ENCODE assay signal across 8 cellular contexts in genomic region chr11:124717786-124718634, GRCh38. TPM values are rescaled to one million over a fixed set of nuclear protein-coding genes. Genes with fewer than 3 reads are reported as not detected.
A peak's percentile ranks its signal among the peaks of the same experiment; 100 is the strongest.
DNase-seq lines count a peak whose midpoint lies in the region; ATAC-seq, FAIRE-seq and TF ChIP-seq lines count a peak whose summit lies in the region.

No MANE protein-coding gene starts in this region.

- peaks cover 86% of the 10 kb centered on the region for H3K27me3 Mint-ChIP-seq in stimulated activated naive CD8-positive, alpha-beta T cell treated with anti-CD3 and anti-CD28 coated beads, Interleukin-15, amount 100 ng/mL, for 72 hours

- under 1% methylated on average over 22 of the region's 45 CpGs for WGBS in mammary epithelial cell (ENCODE audit: low coverage, missing lambda C conversion rate)

- peaks cover 25% of the 10 kb centered on the region for H3K4me1 Mint-ChIP-seq in stimulated activated naive CD8-positive, alpha-beta T cell treated with anti-CD3 and anti-CD28 coated beads, Interleukin-15, amount 100 ng/mL, for 72 hours

- H3K4me2 ChIP-seq in mammary epithelial cell (ENCODE audit: insufficient read depth, low read depth, low read length) = peak overlapping the region; percentile 94

- DNase-seq in GM13976 (ENCODE audit: low spot score) (peak; percentile 48), NCI-H526 treated with DMSO at 0.1 percent for 48 hours (lab: John Stamatoyannopoulos, UW) (peak; percentile 76), mammary epithelial cell (peak; percentile 46), kidney tubule cell (ENCODE audit: low spot score) (peak; percentile 48), RCC 7860 (ENCODE audit: low spot score) (no peak), GM20000 (ENCODE audit: low spot score) (no peak)
- peak in 1 of 2 donors; percentile 13 for DNase-seq in stimulated activated naive CD8-positive, alpha-beta T cell treated with anti-CD3 and anti-CD28 coated beads, Interleukin-15, amount 100 ng/mL, for 72 hours

- no peaks in the 10 kb centered on the region for H3K9me3 ChIP-seq in mammary epithelial cell (replicated peaks; ENCODE audit: insufficient read depth, low read length)

- no TSS peak for BruUV-seq in mammary epithelial cell (replicated peaks; lab: Mats Ljungman, UMichigan)

- H3K79me2 ChIP-seq in ACC112 (ENCODE audit: control insufficient read depth, insufficient read depth, low read length, unreplicated experiment) (no peaks in the 10 kb centered on the region), mammary epithelial cell (ENCODE audit: insufficient read depth, low read length) (no peaks in the 10 kb centered on the region)

- FAIRE-seq in RCC 7860 (lab: Jason Lieb, UNC) = no peak

- ATAC-seq in stimulated activated naive CD8-positive, alpha-beta T cell treated with anti-CD3 and anti-CD28 coated beads, Interleukin-15, amount 100 ng/mL, for 72 hours = peak; percentile 66

- peaks cover 5% of the 10 kb centered on the region for H3K4me1 ChIP-seq in ACC112 (ENCODE audit: control insufficient read depth, insufficient read depth, low read length, unreplicated experiment)
- peaks cover 27% of the 10 kb centered on the region for H3K4me1 ChIP-seq in mammary epithelial cell (ENCODE audit: insufficient read depth, low read length)

- intact Hi-C loops in mammary epithelial cell (cut with micrococcal nuclease) = no loop called here

- CTCF ChIA-PET in mammary epithelial cell (lab: Charles Lee; ENCODE audit: low non-redundant PET) = no interaction called here

- dilution Hi-C loops in mammary epithelial cell (cut with HindIII; ENCODE audit: low sequenced_read_pairs) = no loop called here

- H3K9me3 Mint-ChIP-seq in stimulated activated naive CD8-positive, alpha-beta T cell treated with anti-CD3 and anti-CD28 coated beads, Interleukin-15, amount 100 ng/mL, for 72 hours = no peaks in the 10 kb centered on the region

- no peaks in the 10 kb centered on the region for H4K20me1 ChIP-seq in mammary epithelial cell (ENCODE audit: insufficient read depth, low read length)

- H3K27ac ChIP-seq in ACC112 (ENCODE audit: low read depth, low read length) = no peak overlapping the region
- no peak overlapping the region for H3K27ac ChIP-seq in mammary epithelial cell (ENCODE audit: insufficient read depth, low read depth, low read length)

- TF ChIP-seq CTCF in GM13976 (IDR thresholded peaks at IDR 0.05; ENCODE audit: borderline replicate concordance, control extremely low read depth, extremely low read depth, insufficient read depth, missing control alignments) (no peak), mammary epithelial cell (conservative IDR thresholded peaks at IDR 0.05 in 1 of 2, IDR thresholded peaks at IDR 0.05 in 1 of 2; ENCODE audit: extremely low read depth in 1 of 2, insufficient read depth in 1 of 2, low read depth in 1 of 2, low read length in 2 of 2) (no peak), GM20000 (IDR thresholded peaks at IDR 0.05; ENCODE audit: extremely low read depth, missing control alignments) (no peak)

- peak overlapping the region; percentile 66 to 68 for H3K27ac Mint-ChIP-seq in stimulated activated naive CD8-positive, alpha-beta T cell treated with anti-CD3 and anti-CD28 coated beads, Interleukin-15, amount 100 ng/mL, for 72 hours

- H3K9ac ChIP-seq in mammary epithelial cell (ENCODE audit: insufficient read depth, low read length) = no peak overlapping the region

- no peaks in the 10 kb centered on the region for H3K36me3 ChIP-seq in ACC112 (ENCODE audit: insufficient read depth, low read length)
- H3K36me3 ChIP-seq in mammary epithelial cell (ENCODE audit: insufficient read depth, low read length) = no peaks in the 10 kb centered on the region

- H3K4me3 Mint-ChIP-seq in stimulated activated naive CD8-positive, alpha-beta T cell treated with anti-CD3 and anti-CD28 coated beads, Interleukin-15, amount 100 ng/mL, for 72 hours = peak overlapping the region; percentile 68 to 81

- H3K27me3 ChIP-seq in ACC112 (ENCODE audit: insufficient read depth, low read length) (peaks cover 47% of the 10 kb centered on the region), mammary epithelial cell (ENCODE audit: insufficient read depth, low read length) (peaks cover 3% of the 10 kb centered on the region)

- H3K4me3 ChIP-seq in ACC112 (ENCODE audit: low read depth, low read length) = peak overlapping the region; percentile 77
- H3K4me3 ChIP-seq in mammary epithelial cell (replicated peaks in 1 of 3; ENCODE audit: insufficient read depth in 1 of 3, low read depth in 2 of 3, low read length in 3 of 3) = peak overlapping the region; percentile 5 to 50 (median 40)

- H2AFZ ChIP-seq in ACC112 (ENCODE audit: low read length, unreplicated experiment) = peak overlapping the region; percentile 80
- peak overlapping the region; percentile 83 for H2AFZ ChIP-seq in mammary epithelial cell (ENCODE audit: low read depth, low read length)

- in situ Hi-C loops in GM13976 (cut with MboI; ENCODE audit: low sequenced_read_pairs, unreplicated experiment) = no loop called here
- in situ Hi-C loops in mammary epithelial cell (cut with MboI; ENCODE audit: low sequenced_read_pairs in 2 of 2) = no loop called here

RNA-seq across cellular contexts. Expression of gene NRGN, which starts 21.7 kb away (rescaled TPM):
- 1 to 10 TPM in 1 of 2 donors, not detected in 1; 3.8 TPM for total RNA-seq in mammary epithelial cell
- polyA plus RNA-seq in mammary epithelial cell = 7.4 TPM
- 5.4 TPM for polyA minus RNA-seq in mammary epithelial cell

RNA-seq across cellular contexts. Expression of gene VSIG2, which starts 34.0 kb away (rescaled TPM):
- not detected for total RNA-seq in mammary epithelial cell
- not detected for polyA plus RNA-seq in mammary epithelial cell
- not detected for polyA minus RNA-seq in mammary epithelial cell

RNA-seq across cellular contexts. Expression of gene ESAM, which starts 44.1 kb away (rescaled TPM):
- under 1 TPM in 1 of 2 donors, not detected in 1; 0.17 TPM for total RNA-seq in mammary epithelial cell
- polyA plus RNA-seq in mammary epithelial cell = not detected
- polyA minus RNA-seq in mammary epithelial cell = not detected

RNA-seq across cellular contexts. Expression of gene SPA17, which starts 44.3 kb away (rescaled TPM):
- total RNA-seq in mammary epithelial cell = 1 to 10 TPM; 6.2 to 8.9 TPM
- polyA plus RNA-seq in mammary epithelial cell = 10.8 TPM
- not detected for polyA minus RNA-seq in mammary epithelial cell

RNA-seq across cellular contexts. Expression of gene SIAE, which starts 44.5 kb away (rescaled TPM):
- total RNA-seq in mammary epithelial cell = 10 to 100 TPM; 13.7 to 13.8 TPM
- polyA plus RNA-seq in mammary epithelial cell = 15.1 TPM
- polyA minus RNA-seq in mammary epithelial cell = 11.1 TPM

Comparison
In these comparisons a context has a peak if more than half of its experiments do, and no peak if none do; other contexts are left out.
1. DNase-seq: peak in GM13976 (single experiment), NCI-H526 treated with DMSO at 0.1 percent for 48 hours (single experiment), mammary epithelial cell (single experiment) and kidney tubule cell (single experiment); none in RCC 7860 (single experiment) and GM20000 (single experiment).